In the genomic region with DNA sequence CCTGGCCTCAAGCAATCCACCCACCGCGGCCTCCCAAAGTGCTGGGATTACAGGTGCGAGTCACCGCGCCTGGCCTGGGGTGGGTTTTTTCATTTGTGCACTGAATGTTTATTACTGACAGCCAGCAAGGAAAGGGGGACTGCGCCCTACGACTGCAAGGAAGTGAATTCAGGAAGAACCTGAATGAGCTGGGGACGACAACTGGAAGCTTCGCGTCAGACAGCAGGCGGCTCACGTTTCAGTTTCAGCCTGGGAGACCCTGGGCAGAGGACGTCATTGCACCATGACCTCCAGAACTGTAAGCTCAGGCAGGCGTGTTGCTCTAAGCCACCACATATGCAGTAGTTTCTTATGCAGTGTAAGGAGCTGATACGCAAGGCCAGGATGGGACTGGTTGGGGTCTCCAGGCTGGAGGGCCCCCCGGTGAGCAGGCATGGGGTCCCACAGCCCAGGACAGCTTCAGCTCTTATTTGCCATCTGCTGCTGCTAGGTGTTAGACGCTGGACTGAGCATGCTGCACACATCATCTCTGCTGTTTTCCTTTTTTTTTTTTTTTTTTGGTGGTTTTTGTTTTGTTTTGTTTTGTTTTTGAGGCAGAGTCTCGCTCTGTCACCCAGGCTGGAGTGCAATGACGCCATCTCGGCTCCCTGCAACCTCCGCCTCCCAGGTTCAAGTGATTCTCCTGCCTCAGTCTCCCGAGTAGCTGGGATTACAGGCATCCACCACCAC, we compare ENCODE assay signal across 8 cellular contexts.
DNase-seq lines count a peak whose midpoint lies in the region; ATAC-seq and TF ChIP-seq lines count a peak whose summit lies in the region.

No MANE protein-coding gene starts in this region.

- peaks cover 14% of the 10 kb centered on the region for H3K27me3 Mint-ChIP-seq in dendritic cell treated with granulocyte-macrophage colony-stimulating factor and Interleukin-4, amounts not matched to agents 40 ng/mL and 50 ng/mL, for 4 days
- H3K27me3 Mint-ChIP-seq in natural killer cell (ENCODE audit: low read depth in 2 of 2) = no peaks in the 10 kb centered on the region

- no peaks in the 10 kb centered on the region for H3K9me3 ChIP-seq in KOPT-K1 (ENCODE audit: insufficient read depth, low read length, poor library complexity, severe bottlenecking)

- ATAC-seq in natural killer cell = peak in 2 of 3 donors; percentile 30 to 48
- no peak for ATAC-seq in HG03469 (IDR thresholded peaks at IDR 0.05; ENCODE audit: unreplicated experiment)

- no peaks in the 10 kb centered on the region for H3K36me3 Mint-ChIP-seq in dendritic cell treated with granulocyte-macrophage colony-stimulating factor and Interleukin-4, amounts not matched to agents 40 ng/mL and 50 ng/mL, for 4 days (ENCODE audit: low read depth)
- no peaks in the 10 kb centered on the region for H3K36me3 Mint-ChIP-seq in natural killer cell

- no peaks in the 10 kb centered on the region for H3K36me3 ChIP-seq in KOPT-K1 (ENCODE audit: insufficient read depth, low read length)

- peak overlapping the region; percentile 20 for H3K27ac ChIP-seq in KOPT-K1 (ENCODE audit: low read depth, low read length, poor library complexity, severe bottlenecking)

- DNase-seq in A172 (ENCODE audit: low spot score) = peak; percentile 64
- DNase-seq in natural killer cell = no peak
- DNase-seq in NCI-H69 (lab: John Stamatoyannopoulos, UW) = no peak
- no peak for DNase-seq in SIG-M5 (lab: John Stamatoyannopoulos, UW)
- DNase-seq in GF-D8 (lab: John Stamatoyannopoulos, UW) = no peak

- peak overlapping the region; percentile 20 for H3K4me3 Mint-ChIP-seq in dendritic cell treated with granulocyte-macrophage colony-stimulating factor and Interleukin-4, amounts not matched to agents 40 ng/mL and 50 ng/mL, for 4 days
- H3K4me3 Mint-ChIP-seq in natural killer cell = peak overlapping the region; percentile 42

- H3K4me1 Mint-ChIP-seq in dendritic cell treated with granulocyte-macrophage colony-stimulating factor and Interleukin-4, amounts not matched to agents 40 ng/mL and 50 ng/mL, for 4 days (ENCODE audit: low read depth) = peaks cover 61% of the 10 kb centered on the region
- H3K4me1 Mint-ChIP-seq in natural killer cell = peaks cover 15 to 29% of the 10 kb centered on the region in 2 donors

- peak overlapping the region; percentile 77 for H3K27ac Mint-ChIP-seq in dendritic cell treated with granulocyte-macrophage colony-stimulating factor and Interleukin-4, amounts not matched to agents 40 ng/mL and 50 ng/mL, for 4 days
- H3K27ac Mint-ChIP-seq in natural killer cell = peak overlapping the region in 1 of 2 donors; percentile 88

- intact Hi-C loops in dendritic cell treated with granulocyte-macrophage colony-stimulating factor and Interleukin-4, amounts not matched to agents 40 ng/mL and 50 ng/mL, for 4 days (cut with micrococcal nuclease) = no loop called here
- intact Hi-C loops in natural killer cell (cut with micrococcal nuclease) = no loop called here

- no peak for TF ChIP-seq CTCF in natural killer cell (IDR thresholded peaks at IDR 0.05)

- no peaks in the 10 kb centered on the region for H3K9me3 Mint-ChIP-seq in dendritic cell treated with granulocyte-macrophage colony-stimulating factor and Interleukin-4, amounts not matched to agents 40 ng/mL and 50 ng/mL, for 4 days
- H3K9me3 Mint-ChIP-seq in natural killer cell = no peaks in the 10 kb centered on the region
